ENCODE assay signal across 19 cellular contexts in the genomic region with DNA sequence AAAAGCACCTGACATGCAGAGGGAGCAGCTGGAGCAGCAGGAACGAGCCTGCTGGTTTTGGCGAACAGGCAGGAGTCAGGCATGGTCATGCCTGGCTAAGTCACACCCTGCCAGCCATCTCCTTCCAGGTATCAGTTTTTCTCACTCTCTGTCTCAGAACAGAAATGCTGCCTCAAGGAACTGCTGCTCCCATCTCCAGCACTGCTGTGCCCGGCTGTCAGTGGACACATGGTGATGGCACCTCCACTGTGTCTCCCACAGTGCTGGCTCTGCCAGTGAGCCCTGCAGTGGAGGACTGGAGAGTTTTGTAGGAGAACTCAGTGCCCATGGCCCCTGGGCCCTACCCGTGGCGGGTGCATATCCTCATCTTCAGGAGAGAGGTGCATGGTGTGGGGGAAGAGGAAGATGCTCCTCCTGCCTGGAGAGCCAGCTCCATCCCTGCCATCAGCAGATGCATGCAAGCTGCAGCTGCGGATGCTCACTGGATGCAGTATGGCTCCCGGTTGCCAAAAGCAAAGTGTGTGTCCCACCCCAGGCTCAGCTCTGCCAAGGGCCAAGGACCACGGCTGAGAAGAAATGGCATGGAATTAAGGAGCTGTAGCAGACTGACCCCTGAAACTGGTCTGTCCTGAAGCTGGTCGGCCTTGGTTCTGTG.
"Had no signal": no experiment of that assay in that cellular context is flagged by ENCODE, and none has a peak within 500 bp of the region (broad histone marks: within the 10 kb centered on the region; RNA-seq: fewer than 3 reads in every experiment).

No MANE protein-coding gene starts in this region.

- ATAC-seq: activated naive CD8-positive, alpha-beta T cell treated with anti-CD3 and anti-CD28 coated beads, Interleukin-2, amount 50 U/mL, for 24 hours; foreskin keratinocyte; left colon; naive thymus-derived CD4-positive, alpha-beta T cell had no signal

- H3K27ac Mint-ChIP-seq: activated naive CD8-positive, alpha-beta T cell treated with anti-CD3 and anti-CD28 coated beads, Interleukin-2, amount 50 U/mL, for 24 hours; activated T-helper 1 cell treated with anti-CD3 and anti-CD28 coated beads, Interleukin-12 subunit alpha, Interleukin-12 subunit beta, Interleukin-2, Interleukin-4 antibody, amounts not matched to agents 30 ng/mL and 10 ng/mL and 1 ng/mL, durations not matched to agents 14 hours and 24 hours and 36 hours; stimulated activated naive CD8-positive, alpha-beta T cell treated with anti-CD3 and anti-CD28 coated beads, Interleukin-15, Interleukin-2, amounts not matched to agents 100 ng/mL and 50 ng/mL, for 24 hours had no signal

- H3K9me3 Mint-ChIP-seq: activated T-helper 1 cell treated with anti-CD3 and anti-CD28 coated beads, Interleukin-12 subunit alpha, Interleukin-12 subunit beta, Interleukin-2, Interleukin-4 antibody, amounts not matched to agents 30 ng/mL and 10 ng/mL and 1 ng/mL, durations not matched to agents 14 hours and 24 hours and 36 hours; neural crest cell had no signal

- H3K4me1 Mint-ChIP-seq: activated naive CD8-positive, alpha-beta T cell treated with anti-CD3 and anti-CD28 coated beads, Interleukin-2, amount 50 U/mL, for 24 hours; naive thymus-derived CD4-positive, alpha-beta T cell; neural crest cell had no signal

- H3K4me3 Mint-ChIP-seq: activated naive CD8-positive, alpha-beta T cell treated with anti-CD3 and anti-CD28 coated beads, Interleukin-2, amount 50 U/mL, for 24 hours; activated T-helper 1 cell treated with anti-CD3 and anti-CD28 coated beads, Interleukin-12 subunit alpha, Interleukin-12 subunit beta, Interleukin-2, Interleukin-4 antibody, amounts not matched to agents 30 ng/mL and 10 ng/mL and 1 ng/mL, durations not matched to agents 14 hours and 24 hours and 36 hours; naive thymus-derived CD4-positive, alpha-beta T cell; neural crest cell; stimulated activated naive CD8-positive, alpha-beta T cell treated with anti-CD3 and anti-CD28 coated beads, Interleukin-15, Interleukin-2, amounts not matched to agents 100 ng/mL and 50 ng/mL, for 24 hours had no signal

- H3K36me3 Mint-ChIP-seq: naive thymus-derived CD4-positive, alpha-beta T cell had no signal

- DNase-seq: activated CD4-positive, alpha-beta T cell treated with anti-CD3 and anti-CD28 coated beads, Interleukin-2, amount 50 U/mL, for 4 hours; activated gamma-delta T cell; activated naive CD4-positive, alpha-beta T cell treated with anti-CD3 and anti-CD28 coated beads, Interleukin-2, amount 50 U/mL, for 16 hours; activated naive CD8-positive, alpha-beta T cell treated with anti-CD3 and anti-CD28 coated beads, Interleukin-2, amount 50 U/mL, for 24 hours; cerebellar nuclear complex; effector CD8-positive, alpha-beta T cell; erythroblast; foreskin keratinocyte; left colon; mesendoderm; naive thymus-derived CD4-positive, alpha-beta T cell; stimulated activated CD4-positive, alpha-beta T cell treated with anti-CD3 and anti-CD28 coated beads, Interleukin-4, amount 100 ng/mL, for 24 hours; substantia nigra; T-helper 1 cell; T-helper 9 cell; thyroid gland had no signal
